29 cellular contexts compared by ENCODE assay signal in genomic region chr4:101118641-101119040, GRCh38.
"Had no signal": no experiment of that assay in that cellular context is flagged by ENCODE, and none has a peak within 500 bp of the region (broad histone marks: within the 10 kb centered on the region; RNA-seq: fewer than 3 reads in every experiment).

No MANE protein-coding gene starts in this region.

- H3K4me3 ChIP-seq: neural progenitor cell, ovary, psoas muscle, right lobe of liver, sigmoid colon, smooth muscle cell, spleen, suprapubic skin, testis, tibial artery, upper lobe of left lung, vagina had no signal

- ATAC-seq: natural killer cell; psoas muscle; right cardiac atrium; right lobe of liver; stimulated activated memory B cell treated with anti-CD40 and anti-IgM and Interleukin-4, amounts not matched to agents 10 μg/mL and 1 μg/mL and 100 μg/mL, for 72 hours; stimulated activated naive CD8-positive, alpha-beta T cell treated with anti-CD3 and anti-CD28 coated beads, Interleukin-15, amount 100 ng/mL, for 72 hours; stimulated activated naive CD8-positive, alpha-beta T cell treated with anti-CD3 and anti-CD28 coated beads, Interleukin-15, Interleukin-2, amounts not matched to agents 100 U/mL and 50 U/mL, for 24 hours had no signal

- H3K36me3 ChIP-seq: neural progenitor cell, ovary, right lobe of liver, sigmoid colon, spleen, suprapubic skin, tibial artery, upper lobe of left lung, vagina had no signal

- H3K27me3 ChIP-seq: neural progenitor cell, ovary, right lobe of liver, sigmoid colon, spleen, suprapubic skin, testis, tibial artery, upper lobe of left lung, vagina had no signal

- H3K4me1 ChIP-seq: parathyroid adenoma, psoas muscle, right lobe of liver, spleen had no signal

- FAIRE-seq: urothelium cell line had no signal

- H3K9me3 ChIP-seq: ovary, psoas muscle, right lobe of liver, sigmoid colon, spleen, suprapubic skin, testis, tibial artery, upper lobe of left lung, vagina had no signal

- H3K27ac ChIP-seq: neural progenitor cell, ovary, parathyroid adenoma, psoas muscle, right lobe of liver, sigmoid colon, spleen, suprapubic skin, testis, tibial artery, upper lobe of left lung, vagina had no signal

- DNase-seq: natural killer cell; occipital lobe; ovary; posterior cingulate gyrus; psoas muscle; right cardiac atrium; right lobe of liver; sigmoid colon; spleen; stimulated activated CD4-positive, alpha-beta T cell treated with anti-CD3 and anti-CD28 coated beads, Interleukin-12 subunit alpha, Interleukin-12 subunit beta, amount 100 ng/mL, for 4 hours; stimulated activated CD4-positive, alpha-beta T cell treated with anti-CD3 and anti-CD28 coated beads, Interleukin-1b, Interleukin-23, amount 100 ng/mL, for 48 hours; stimulated activated CD4-positive, alpha-beta T cell treated with anti-CD3 and anti-CD28 coated beads, Interleukin-4, amount 100 ng/mL, for 1 hour; stimulated activated CD4-positive, alpha-beta T cell treated with anti-CD3 and anti-CD28 coated beads, Interleukin-4, amount 100 ng/mL, for 4 hours; stimulated activated CD8-positive, alpha-beta memory T cell treated with anti-CD3 and anti-CD28 coated beads, Interleukin-4, amount 100 ng/mL, for 48 hours; stimulated activated naive CD4-positive, alpha-beta T cell; stimulated activated naive CD8-positive, alpha-beta T cell treated with anti-CD3 and anti-CD28 coated beads, Interleukin-15, amount 100 ng/mL, for 72 hours; stimulated activated naive CD8-positive, alpha-beta T cell treated with anti-CD3 and anti-CD28 coated beads, Interleukin-15, Interleukin-2, amounts not matched to agents 100 U/mL and 50 U/mL, for 24 hours; substantia nigra; testis; tibial artery; trophoblast cell; upper lobe of left lung had no signal
